In genomic region chr12:124884587-124885438, GRCh38 we compare ENCODE assay signal across 8 cellular contexts. TPM values are rescaled to one million over a fixed set of nuclear protein-coding genes. Genes with fewer than 3 reads are reported as not detected.
DNase-seq lines count a peak whose midpoint lies in the region; ATAC-seq and TF ChIP-seq lines count a peak whose summit lies in the region.

No MANE protein-coding gene starts in this region.

- ATAC-seq in HG03097 (IDR thresholded peaks at IDR 0.05; ENCODE audit: low FRiP score, unreplicated experiment) = peak; percentile 79
- peak; percentile 65 for ATAC-seq in upper lobe of right lung

- peaks cover 0 to 2% (median 0%) of the 10 kb centered on the region in 11 experiments; a peak in 5 of 22 replicates for H3K9me3 ChIP-seq in BLaER1 treated with 17β-estradiol and CSF1 and Interleukin-3, amounts not matched to agents 10 nM and 100 nM (replicated peaks in 1 of 11)
- H3K9me3 ChIP-seq in upper lobe of right lung (no peaks in the 10 kb centered on the region), tibial artery (no peaks in the 10 kb centered on the region), smooth muscle cell (replicated peaks; ENCODE audit: low read depth) (no peaks in the 10 kb centered on the region)

- DNase-seq in RPMI8226 (peak; percentile 95), upper lobe of right lung (no peak), brain microvascular endothelial cell (no peak), tibial artery (no peak), smooth muscle cell (lab: John Stamatoyannopoulos, UW; ENCODE audit: unreplicated experiment) (no peak)

- peak overlapping the region in 9 of 11 experiments; percentile 3 to 64 (median 39); a peak in 15 of 22 replicates for H3K9ac ChIP-seq in BLaER1 treated with 17β-estradiol and CSF1 and Interleukin-3, amounts not matched to agents 10 nM and 100 nM
- no peak overlapping the region for H3K9ac ChIP-seq in smooth muscle cell (ENCODE audit: low read depth)

- no peaks in the 10 kb centered on the region for H4K20me1 ChIP-seq in BLaER1 treated with 17β-estradiol and CSF1 and Interleukin-3, amounts not matched to agents 10 nM and 100 nM
- no peaks in the 10 kb centered on the region for H4K20me1 ChIP-seq in smooth muscle cell (ENCODE audit: low read depth)

- intact Hi-C loops in upper lobe of right lung (cut with DNase I) = no loop called here
- intact Hi-C loops in tibial artery (cut with DNase I; ENCODE audit: low total_unique reads) = no loop called here

- 60% methylated on average over 15 of the region's 15 CpGs for WGBS in smooth muscle cell (ENCODE audit: low lambda C conversion rate)

- H3K27me3 ChIP-seq in BLaER1 treated with 17β-estradiol and CSF1 and Interleukin-3, amounts not matched to agents 10 nM and 100 nM = no peaks in the 10 kb centered on the region
- no peaks in the 10 kb centered on the region for H3K27me3 ChIP-seq in upper lobe of right lung
- no peaks in the 10 kb centered on the region for H3K27me3 ChIP-seq in brain microvascular endothelial cell (replicated peaks)
- no peaks in the 10 kb centered on the region for H3K27me3 ChIP-seq in tibial artery
- no peaks in the 10 kb centered on the region for H3K27me3 ChIP-seq in smooth muscle cell (ENCODE audit: low read depth)

- peak overlapping the region; percentile 65 to 93 (median 85) for H3K4me2 ChIP-seq in BLaER1 treated with 17β-estradiol and CSF1 and Interleukin-3, amounts not matched to agents 10 nM and 100 nM
- H3K4me2 ChIP-seq in smooth muscle cell = no peak overlapping the region

- H3K36me3 ChIP-seq in BLaER1 treated with 17β-estradiol and CSF1 and Interleukin-3, amounts not matched to agents 10 nM and 100 nM = no peaks in the 10 kb centered on the region
- H3K36me3 ChIP-seq in upper lobe of right lung (no peaks in the 10 kb centered on the region), brain microvascular endothelial cell (replicated peaks) (no peaks in the 10 kb centered on the region), tibial artery (no peaks in the 10 kb centered on the region), smooth muscle cell (ENCODE audit: low read depth) (no peaks in the 10 kb centered on the region)

- no peaks in the 10 kb centered on the region for H3K79me2 ChIP-seq in smooth muscle cell (ENCODE audit: low read depth)

- TF ChIP-seq CTCF in upper lobe of right lung (IDR thresholded peaks at IDR 0.05) (no peak), brain microvascular endothelial cell (IDR thresholded peaks at IDR 0.05; ENCODE audit: low read depth, low read length, missing control alignments) (no peak), tibial artery (IDR thresholded peaks at IDR 0.05) (no peak), smooth muscle cell (IDR thresholded peaks at IDR 0.05; ENCODE audit: borderline replicate concordance, insufficient read depth, poor library complexity, severe bottlenecking) (no peak)

- peak; percentile 30 for TF ChIP-seq POLR2A in GM19099 (IDR thresholded peaks at IDR 0.05; ENCODE audit: extremely low read depth, insufficient read length, low read depth)

- H3K4me3 ChIP-seq in BLaER1 treated with 17β-estradiol and CSF1 and Interleukin-3, amounts not matched to agents 10 nM and 100 nM = peak overlapping the region in 6 of 10 experiments; percentile 7 to 37 (median 28); a peak in 6 of 20 replicates
- H3K4me3 ChIP-seq in upper lobe of right lung = no peak overlapping the region
- H3K4me3 ChIP-seq in brain microvascular endothelial cell (ENCODE audit: low read depth, low read length) = no peak overlapping the region
- no peak overlapping the region for H3K4me3 ChIP-seq in tibial artery
- H3K4me3 ChIP-seq in smooth muscle cell = no peak overlapping the region

- H3F3A ChIP-seq in smooth muscle cell (ENCODE audit: low read depth) = no peaks in the 10 kb centered on the region

- in situ Hi-C loops in brain microvascular endothelial cell (cut with HindIII; ENCODE audit: low pct_ligation_motif_present, low sequenced_read_pairs) = no loop called here

- H3K4me1 ChIP-seq in BLaER1 treated with 17β-estradiol and CSF1 and Interleukin-3, amounts not matched to agents 10 nM and 100 nM = peaks cover 57 to 92% (median 78%) of the 10 kb centered on the region in 10 experiments
- no peaks in the 10 kb centered on the region for H3K4me1 ChIP-seq in upper lobe of right lung
- no peaks in the 10 kb centered on the region for H3K4me1 ChIP-seq in tibial artery
- H3K4me1 ChIP-seq in smooth muscle cell (ENCODE audit: low read depth) = no peaks in the 10 kb centered on the region

- peak overlapping the region in 9 of 11 experiments; percentile 1 to 79 (median 51); a peak in 15 of 22 replicates for H3K27ac ChIP-seq in BLaER1 treated with 17β-estradiol and CSF1 and Interleukin-3, amounts not matched to agents 10 nM and 100 nM
- H3K27ac ChIP-seq in upper lobe of right lung (no peak overlapping the region), brain microvascular endothelial cell (no peak overlapping the region), tibial artery (no peak overlapping the region), smooth muscle cell (ENCODE audit: low read depth) (no peak overlapping the region)

- no peak overlapping the region for H2AFZ ChIP-seq in smooth muscle cell (ENCODE audit: low read depth)

RNA-seq across cellular contexts. Expression of gene SCARB1, which starts 21.1 kb away (rescaled TPM):
- total RNA-seq in upper lobe of right lung = 35.3 TPM
- total RNA-seq in smooth muscle cell = 4.5 and 6.8 TPM in 2 replicates
- 10.1 and 16.9 TPM in 2 replicates for polyA plus RNA-seq in smooth muscle cell

RNA-seq across cellular contexts. Expression of gene UBC, which starts 29.6 kb away (rescaled TPM):
- 1,107 TPM for total RNA-seq in upper lobe of right lung
- 1,327 and 1,477 TPM in 2 replicates for total RNA-seq in smooth muscle cell
- polyA plus RNA-seq in smooth muscle cell = 1,322 and 1,339 TPM in 2 replicates

Comparison
In these comparisons a context has a peak if more than half of its experiments do, and no peak if none do; other contexts are left out.
1. H3K27ac ChIP-seq: peak in BLaER1 treated with 17β-estradiol and CSF1 and Interleukin-3, amounts not matched to agents 10 nM and 100 nM (9 of 11); none in upper lobe of right lung (single experiment), brain microvascular endothelial cell (single experiment), tibial artery (0 of 2) and smooth muscle cell (single experiment).
2. H3K4me3 ChIP-seq: peak in BLaER1 treated with 17β-estradiol and CSF1 and Interleukin-3, amounts not matched to agents 10 nM and 100 nM (6 of 10); none in upper lobe of right lung (single experiment), brain microvascular endothelial cell (single experiment), tibial artery (0 of 2) and smooth muscle cell (single experiment).